8 cellular contexts compared by ENCODE assay signal in the genomic region with DNA sequence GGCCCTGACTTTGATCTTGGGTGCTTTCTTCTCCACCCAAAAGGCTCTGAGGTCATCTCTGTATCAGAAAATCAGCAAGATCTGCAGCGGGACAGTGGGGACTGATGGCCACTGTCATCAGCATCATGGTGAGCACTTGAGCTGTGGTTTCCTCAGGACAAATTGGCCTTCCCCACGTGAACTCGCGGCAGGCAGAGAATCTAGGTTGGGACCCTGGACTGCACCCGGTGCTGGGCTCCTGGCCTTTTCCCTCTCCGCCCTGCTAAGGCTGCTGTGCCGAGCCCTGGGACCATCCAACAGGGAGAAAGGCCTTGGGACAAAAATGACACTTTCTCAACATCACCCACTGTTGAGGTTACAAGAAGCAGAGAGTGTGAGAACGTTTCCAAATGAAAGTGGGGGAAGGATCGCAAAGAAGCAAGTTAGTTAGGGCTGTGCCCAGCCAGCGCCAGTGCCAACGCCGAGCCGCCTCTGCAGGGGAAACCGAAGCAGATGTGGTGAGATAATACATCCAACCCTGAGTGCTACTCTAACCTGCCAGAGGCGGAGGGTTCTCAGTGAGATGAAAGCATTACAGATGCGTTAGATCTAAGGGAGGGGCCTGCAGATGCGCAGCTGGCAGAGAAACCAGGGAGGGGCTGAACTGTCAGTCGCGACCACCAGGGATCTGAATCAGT. TPM values are rescaled to one million over a fixed set of nuclear protein-coding genes. Genes with fewer than 3 reads are reported as not detected.
DNase-seq lines count a peak whose midpoint lies in the region; ATAC-seq and TF ChIP-seq lines count a peak whose summit lies in the region.

No MANE protein-coding gene starts in this region.

- peaks cover 2 to 81% (median 33%) of the 10 kb centered on the region in 4 donors for H3K4me1 Mint-ChIP-seq in CD4-positive, CD25-positive, alpha-beta regulatory T cell

- peak overlapping the region; percentile 93 for H3K27ac ChIP-seq in CD4-positive, CD25-positive, alpha-beta regulatory T cell (ENCODE audit: insufficient read depth, low read length, poor library complexity, severe bottlenecking)
- H3K27ac ChIP-seq in uterus, result no peak overlapping the region
- no peak overlapping the region for H3K27ac ChIP-seq in left lung

- no peak for TF ChIP-seq CTCF in uterus (IDR thresholded peaks at IDR 0.05)
- TF ChIP-seq CTCF in left lung (IDR thresholded peaks at IDR 0.05), result no peak

- peak overlapping the region; percentile 60 for H3K4me3 ChIP-seq in CD4-positive, CD25-positive, alpha-beta regulatory T cell (ENCODE audit: low read depth, low read length)
- H3K4me3 ChIP-seq in Jurkat, Clone E6-1 (ENCODE audit: low read length), result peak overlapping the region; percentile 65
- H3K4me3 ChIP-seq in uterus, result no peak overlapping the region
- no peak overlapping the region for H3K4me3 ChIP-seq in left lung

- no peaks in the 10 kb centered on the region for H3K36me3 ChIP-seq in CD4-positive, CD25-positive, alpha-beta regulatory T cell (ENCODE audit: control insufficient read depth, insufficient read depth, low read length)
- H3K36me3 ChIP-seq in uterus (no peaks in the 10 kb centered on the region), left lung (no peaks in the 10 kb centered on the region)

- ATAC-seq in CD4-positive, CD25-positive, alpha-beta regulatory T cell (ENCODE audit: low read depth in 2 of 2), result peak; percentile 72 to 77
- peak; percentile 25 for ATAC-seq in GM21367 (IDR thresholded peaks at IDR 0.05; ENCODE audit: unreplicated experiment)
- ATAC-seq in left lung, result no peak

- peak overlapping the region; percentile 89 to 93 (median 93) for H3K4me3 Mint-ChIP-seq in CD4-positive, CD25-positive, alpha-beta regulatory T cell

- H3K36me3 Mint-ChIP-seq in CD4-positive, CD25-positive, alpha-beta regulatory T cell, result no peaks in the 10 kb centered on the region

- H3K9me3 Mint-ChIP-seq in CD4-positive, CD25-positive, alpha-beta regulatory T cell, result no peaks in the 10 kb centered on the region

- peak; percentile 73 to 95 (median 93) for DNase-seq in CD4-positive, CD25-positive, alpha-beta regulatory T cell
- DNase-seq in Jurkat, Clone E6-1 (ENCODE audit: low read depth, low spot score), result peak; percentile 97
- DNase-seq in activated CD8-positive, alpha-beta memory T cell treated with anti-CD3 and anti-CD28 coated beads, Interleukin-2, amount 50 U/mL, for 48 hours, result peak; percentile 78
- peak; percentile 26 to 30 for DNase-seq in stimulated activated CD4-positive, alpha-beta T cell treated with anti-CD3 and anti-CD28 coated beads, Interleukin-12 subunit alpha, Interleukin-12 subunit beta, amount 100 ng/mL, for 24 hours (ENCODE audit: low read depth in 2 of 2)
- DNase-seq in anterior cingulate cortex (lab: John Stamatoyannopoulos, UW) (no peak), uterus (no peak), left lung (no peak)

- H3K27me3 ChIP-seq in CD4-positive, CD25-positive, alpha-beta regulatory T cell (ENCODE audit: control insufficient read depth, insufficient read depth, low read length), result no peaks in the 10 kb centered on the region
- H3K27me3 ChIP-seq in uterus (no peaks in the 10 kb centered on the region), left lung (peaks cover 0 to 28% of the 10 kb centered on the region in 2 donors)

- peaks cover 5% of the 10 kb centered on the region for H3K27me3 Mint-ChIP-seq in CD4-positive, CD25-positive, alpha-beta regulatory T cell

- TF ChIP-seq POLR2A in uterus (IDR thresholded peaks at IDR 0.05), result no peak

- no peaks in the 10 kb centered on the region for H3K9me3 ChIP-seq in CD4-positive, CD25-positive, alpha-beta regulatory T cell (ENCODE audit: control insufficient read depth in 2 of 2, low read length in 2 of 2)
- no peaks in the 10 kb centered on the region for H3K9me3 ChIP-seq in uterus
- H3K9me3 ChIP-seq in left lung, result no peaks in the 10 kb centered on the region

- peak overlapping the region; percentile 97 to 100 (median 99) for H3K27ac Mint-ChIP-seq in CD4-positive, CD25-positive, alpha-beta regulatory T cell

- intact Hi-C loops in uterus (cut with DNase I; ENCODE audit: low total_unique reads) (no loop called here), left lung (cut with DNase I) (no loop called here)

- H3K4me1 ChIP-seq in CD4-positive, CD25-positive, alpha-beta regulatory T cell (ENCODE audit: control insufficient read depth, insufficient read depth, low read length, poor library complexity, severe bottlenecking), result peaks cover 49% of the 10 kb centered on the region
- H3K4me1 ChIP-seq in uterus (no peaks in the 10 kb centered on the region), left lung (peaks cover 26 to 48% of the 10 kb centered on the region in 2 donors)

RNA-seq across cellular contexts. Expression of gene UMODL1, which starts 9.1 kb away (rescaled TPM):
- total RNA-seq in CD4-positive, CD25-positive, alpha-beta regulatory T cell, result 0.35 TPM
- under 1 TPM in 3 of 4 donors, not detected in 1; 0.05 to 0.10 (median 0.05) TPM for polyA plus RNA-seq in CD4-positive, CD25-positive, alpha-beta regulatory T cell
- 0.86 TPM for polyA plus RNA-seq in Jurkat, Clone E6-1 (2012; ENCODE audit: insufficient read depth, insufficient read length)
- not detected for total RNA-seq in uterus
- under 1 TPM in 1 of 2 donors, not detected in 1; 0.10 TPM for total RNA-seq in left lung

RNA-seq across cellular contexts. Expression of gene ZBTB21, which starts 51.8 kb away (rescaled TPM):
- total RNA-seq in CD4-positive, CD25-positive, alpha-beta regulatory T cell, result 107 TPM
- polyA plus RNA-seq in CD4-positive, CD25-positive, alpha-beta regulatory T cell, result 1 to 10 TPM; 2.4 to 8.0 (median 5.2) TPM
- 12.8 TPM for polyA plus RNA-seq in Jurkat, Clone E6-1 (2012; ENCODE audit: insufficient read depth, insufficient read length)
- 10 to 100 TPM in 3 of 4 donors, 1 to 10 TPM in 1; 2.8 to 29.9 (median 14.4) TPM for total RNA-seq in uterus
- total RNA-seq in left lung, result 10 to 100 TPM; 12.2 to 13.9 TPM

Comparison
In these comparisons a context has a peak if more than half of its experiments do, and no peak if none do; other contexts are left out.
1. DNase-seq: peak in CD4-positive, CD25-positive, alpha-beta regulatory T cell (3 of 3), Jurkat, Clone E6-1 (single experiment), activated CD8-positive, alpha-beta memory T cell treated with anti-CD3 and anti-CD28 coated beads, Interleukin-2, amount 50 U/mL, for 48 hours (single experiment) and stimulated activated CD4-positive, alpha-beta T cell treated with anti-CD3 and anti-CD28 coated beads, Interleukin-12 subunit alpha, Interleukin-12 subunit beta, amount 100 ng/mL, for 24 hours (2 of 2); none in anterior cingulate cortex (0 of 58), uterus (0 of 2) and left lung (0 of 2).
2. H3K4me3 ChIP-seq: peak in CD4-positive, CD25-positive, alpha-beta regulatory T cell (single experiment) and Jurkat, Clone E6-1 (single experiment); none in uterus (0 of 2) and left lung (0 of 2).